9 cellular contexts compared by ENCODE assay signal in the genomic region with DNA sequence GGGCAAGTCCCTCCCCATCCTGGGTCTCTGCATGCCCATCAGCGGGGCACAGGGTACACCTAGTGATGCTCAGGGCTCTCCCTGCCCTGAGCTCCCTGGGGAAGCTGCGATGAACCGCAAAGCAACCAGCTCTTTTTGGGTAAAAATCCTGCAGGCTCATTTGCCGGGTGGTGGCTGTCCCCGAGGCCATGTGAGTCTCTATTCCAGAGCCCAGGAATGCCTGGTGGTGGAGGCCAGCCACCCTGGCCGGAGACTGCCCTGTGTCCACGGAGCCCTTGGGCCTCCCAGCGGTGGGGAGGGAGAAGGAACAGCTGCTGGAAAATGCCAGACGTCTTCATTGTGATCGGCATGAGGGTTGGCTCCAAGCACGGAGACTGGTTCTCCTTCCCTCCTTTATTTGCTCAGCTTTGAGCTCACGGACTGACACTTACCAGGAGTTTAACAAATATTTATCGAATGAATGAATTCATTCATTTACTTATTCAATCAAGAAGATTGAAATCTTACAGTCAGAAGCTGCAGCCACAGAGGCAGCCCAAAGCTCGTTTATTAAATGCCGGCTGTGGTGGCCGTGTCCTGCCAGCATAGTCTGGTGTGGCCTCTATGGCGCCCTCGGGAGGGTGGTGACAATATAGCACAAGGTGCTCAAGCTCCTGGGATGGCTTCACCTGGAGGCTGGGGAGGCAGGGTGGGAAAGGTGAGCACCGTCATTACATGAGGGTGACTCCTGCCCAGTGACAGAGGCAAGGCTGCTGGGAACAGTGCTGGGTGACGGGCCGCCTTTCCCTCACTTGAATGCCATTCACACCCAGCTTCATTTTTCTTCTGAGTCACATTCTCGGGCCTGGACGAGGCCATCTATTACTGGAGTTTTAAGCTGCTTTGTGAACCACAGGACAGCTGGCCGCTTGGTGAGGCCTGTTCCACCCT. TPM values are rescaled to one million over a fixed set of nuclear protein-coding genes. Genes with fewer than 3 reads are reported as not detected.
A peak's percentile ranks its signal among the peaks of the same experiment; 100 is the strongest.
DNase-seq lines count a peak whose midpoint lies in the region; ATAC-seq, FAIRE-seq and TF ChIP-seq lines count a peak whose summit lies in the region.
"Had no signal": no experiment of that assay in that cellular context is flagged by ENCODE, and none has a peak within 500 bp of the region (broad histone marks: within the 10 kb centered on the region; RNA-seq: fewer than 3 reads in every experiment).

No MANE protein-coding gene starts in this region.

- no peaks in the 10 kb centered on the region for H3K9me3 ChIP-seq in astrocyte (ENCODE audit: insufficient read depth, low read depth, low read length)
- no peaks in the 10 kb centered on the region for H3K9me3 ChIP-seq in upper lobe of left lung

- 28 to 38% methylated on average over 14 to 24 of the region's 24 CpGs for WGBS in upper lobe of left lung, 2 donors

- H3K27me3 ChIP-seq in astrocyte (ENCODE audit: insufficient read depth, low read length): peaks cover 6% of the 10 kb centered on the region
- H3K27me3 ChIP-seq in kidney epithelial cell (ENCODE audit: control insufficient read depth, insufficient read depth, low read length): peaks cover 8% of the 10 kb centered on the region
- H3K27me3 ChIP-seq in upper lobe of left lung: no peaks in the 10 kb centered on the region

- TF ChIP-seq CTCF in D721Med (IDR thresholded peaks at IDR 0.05; ENCODE audit: insufficient read depth, missing control alignments): peak; percentile 28
- TF ChIP-seq CTCF in astrocyte (IDR thresholded peaks at IDR 0.05; ENCODE audit: insufficient read depth, low read depth, low read length): peak; percentile 32
- TF ChIP-seq CTCF in kidney epithelial cell (IDR thresholded peaks at IDR 0.05; ENCODE audit: insufficient read depth, low read length, poor library complexity, severe bottlenecking): peak; percentile 51
- TF ChIP-seq CTCF in upper lobe of left lung (IDR thresholded peaks at IDR 0.05): peak in 5 of 6 experiments; percentile 6 to 74 (median 52)

- H3K9ac ChIP-seq in astrocyte (ENCODE audit: low read length): no peak overlapping the region
- H3K9ac ChIP-seq: KMS-11 had no signal

- no peaks in the 10 kb centered on the region for H3K36me3 ChIP-seq in astrocyte (ENCODE audit: insufficient read depth, low read length)
- no peaks in the 10 kb centered on the region for H3K36me3 ChIP-seq in kidney epithelial cell (ENCODE audit: control insufficient read depth, insufficient read depth, low read length)
- no peaks in the 10 kb centered on the region for H3K36me3 ChIP-seq in upper lobe of left lung

- ATAC-seq in upper lobe of left lung (ENCODE audit: low FRiP score in 2 of 2): peak; percentile 71 to 81
- ATAC-seq in GM18498 (IDR thresholded peaks at IDR 0.05; ENCODE audit: unreplicated experiment): no peak

- no peak for FAIRE-seq in D721Med (lab: Jason Lieb, UNC)
- FAIRE-seq in astrocyte (lab: Jason Lieb, UNC): no peak

- DNase-seq in D721Med (ENCODE audit: insufficient read length, low spot score) (no peak), HuH-7.5 (ENCODE audit: low spot score) (peak; percentile 95), astrocyte (ENCODE audit: low read depth) (peak; percentile 84), kidney epithelial cell (ENCODE audit: low read depth) (no peak), upper lobe of left lung (peak in 1 of 2 donors; percentile 69), kidney glomerular epithelial cell (lab: John Stamatoyannopoulos, UW) (no peak), occipital lobe (lab: John Stamatoyannopoulos, UW) (no peak)

- peak overlapping the region; percentile 47 for H3K27ac Mint-ChIP-seq in astrocyte (ENCODE audit: unreplicated experiment)

- H3K4me3 Mint-ChIP-seq in astrocyte (ENCODE audit: unreplicated experiment): no peak overlapping the region

- no peaks in the 10 kb centered on the region for H3K79me2 ChIP-seq in astrocyte (ENCODE audit: insufficient read depth, low read length)

- no peaks in the 10 kb centered on the region for H3K9me3 Mint-ChIP-seq in astrocyte (ENCODE audit: unreplicated experiment)

- TF ChIP-seq EP300 in upper lobe of left lung (IDR thresholded peaks at IDR 0.05): peak in 1 of 4 donors; percentile 6

- H3K4me2 ChIP-seq in astrocyte (ENCODE audit: low read length): peak overlapping the region; percentile 19
- H3K4me2 ChIP-seq: KMS-11 had no signal

- H3K4me3 ChIP-seq in astrocyte (ENCODE audit: insufficient read depth, low read depth, low read length): no peak overlapping the region
- no peak overlapping the region for H3K4me3 ChIP-seq in kidney epithelial cell (ENCODE audit: low read depth, low read length)
- H3K4me3 ChIP-seq in upper lobe of left lung: no peak overlapping the region

- peaks cover 16% of the 10 kb centered on the region for H3K27me3 Mint-ChIP-seq in astrocyte (ENCODE audit: low read depth, unreplicated experiment)

- H2AFZ ChIP-seq in astrocyte (ENCODE audit: low read depth, low read length): peak overlapping the region; percentile 10

- H3K36me3 Mint-ChIP-seq in astrocyte (ENCODE audit: low read depth, unreplicated experiment): no peaks in the 10 kb centered on the region

- H3K4me1 ChIP-seq in astrocyte (ENCODE audit: insufficient read depth, low read length): peaks cover 9% of the 10 kb centered on the region
- peaks cover 12 to 19% (median 16%) of the 10 kb centered on the region in 4 donors for H3K4me1 ChIP-seq in upper lobe of left lung

- H4K20me1 ChIP-seq in astrocyte (ENCODE audit: insufficient read depth, low read length): no peaks in the 10 kb centered on the region

- H3K27ac ChIP-seq in astrocyte (ENCODE audit: low read depth, low read length) (no peak overlapping the region), upper lobe of left lung (peak overlapping the region; percentile 25 to 62 (median 54))
- H3K27ac ChIP-seq: KMS-11 had no signal

- peaks cover 11% of the 10 kb centered on the region for H3K4me1 Mint-ChIP-seq in astrocyte (ENCODE audit: low read depth, unreplicated experiment)

- no peak for TF ChIP-seq POLR2A in upper lobe of left lung (IDR thresholded peaks at IDR 0.05)

RNA-seq across cellular contexts. Expression of a gene that starts 31.1 kb away (rescaled TPM):
- total RNA-seq in astrocyte: 8.6 and 9.3 TPM in 2 replicates
- 1.9 and 2.1 TPM in 2 replicates for total RNA-seq in kidney epithelial cell
- under 1 TPM in 1 of 6 donors, not detected in 5; 0.24 TPM for total RNA-seq in upper lobe of left lung
- total RNA-seq in occipital lobe: 56.0 TPM

Comparison
In these comparisons a context has a peak if more than half of its experiments do, and no peak if none do; other contexts are left out.
1. DNase-seq: peak in HuH-7.5 (single experiment) and astrocyte (single experiment); none in D721Med (single experiment), kidney epithelial cell (single experiment), kidney glomerular epithelial cell (single experiment) and occipital lobe (single experiment).
2. Peak in every context shown above with its lines, with median percentiles within 50 percentile points of each other: CTCF ChIP-seq.